ENCODE assay signal across 24 cellular contexts in the genomic region with DNA sequence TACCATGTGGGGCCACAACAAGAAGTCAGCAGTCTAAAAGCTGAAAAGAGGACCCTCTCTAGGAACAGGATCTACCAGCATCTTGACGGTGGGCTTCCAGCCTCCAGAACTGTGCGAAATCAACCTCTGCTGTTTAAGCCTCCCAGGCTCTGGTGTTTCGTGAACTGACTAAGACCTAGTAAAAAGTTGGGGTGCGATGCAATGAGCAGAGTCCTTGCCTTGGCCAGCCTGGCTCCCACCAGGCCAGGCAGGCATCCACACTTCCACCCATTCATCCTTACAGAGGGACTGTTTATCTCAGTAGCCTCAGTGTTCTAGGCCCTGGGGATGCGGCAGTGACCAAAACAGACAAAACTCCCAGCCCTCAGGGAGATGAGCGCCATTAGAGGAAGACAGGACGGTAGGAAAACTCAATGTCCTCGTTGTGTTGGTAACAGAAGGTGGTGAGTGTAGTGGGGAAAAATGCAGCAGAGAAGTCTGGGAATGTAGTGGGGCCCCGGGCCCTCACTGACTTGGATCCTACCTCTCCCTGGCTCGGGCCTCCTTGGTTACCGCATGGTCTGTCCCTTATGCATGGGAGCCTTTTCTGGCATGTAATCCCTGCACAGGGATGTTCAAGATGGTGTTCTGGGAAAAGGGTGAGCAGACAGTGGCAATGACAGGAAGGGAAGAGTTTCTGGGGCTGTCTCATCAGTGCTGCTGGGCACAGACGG.
"Had no signal": no experiment of that assay in that cellular context is flagged by ENCODE, and none has a peak within 500 bp of the region (broad histone marks: within the 10 kb centered on the region; RNA-seq: fewer than 3 reads in every experiment).

No MANE protein-coding gene starts in this region.

- H3K9me3 ChIP-seq: breast epithelium had no signal

- H3K27ac ChIP-seq: breast epithelium, SK-N-MC, VCaP had no signal

- ATAC-seq: activated T-cell treated with anti-CD3 and anti-CD28 coated beads, Interleukin-2, amount 50 U/mL, for 72 hours; Panc1; Right ventricle myocardium inferior; T-cell had no signal

- DNase-seq: activated CD4-positive, alpha-beta memory T cell treated with anti-CD3 and anti-CD28 coated beads for 36 hours; activated CD4-positive, alpha-beta T cell treated with anti-CD3 and anti-CD28 coated beads, Interleukin-2, amount 10 ng/mL, durations not matched to agents 7 days and 5 days; activated CD4-positive, CD25-positive, alpha-beta regulatory T cell; activated CD8-positive, alpha-beta memory T cell treated with anti-CD3 and anti-CD28 coated beads for 24 hours; activated T-cell treated with anti-CD3 and anti-CD28 coated beads, Interleukin-2, amount 50 U/mL, for 72 hours; aorta; central memory CD4-positive, alpha-beta T cell; KBM-7; NCI-H1092; NCI-H1417; NCI-H1930; NCI-H2171; NCI-H2227 treated with DMSO at 0.1 percent for 48 hours; NCI-H526 treated with DMSO at 0.1 percent for 48 hours; OCI-M1; RPMI8226; T-cell; T-helper 2 cell; T1000 had no signal

- H3K36me3 ChIP-seq: breast epithelium had no signal

- H3K4me3 ChIP-seq: breast epithelium, SK-N-MC had no signal

- H3K27me3 ChIP-seq: breast epithelium had no signal
